In genomic region chr9:136110082-136111061, GRCh38 we compare ENCODE assay signal across 8 cellular contexts. TPM values are rescaled to one million over a fixed set of nuclear protein-coding genes. Genes with fewer than 3 reads are reported as not detected.
DNase-seq lines count a peak whose midpoint lies in the region; ATAC-seq, FAIRE-seq and TF ChIP-seq lines count a peak whose summit lies in the region.

No MANE protein-coding gene starts in this region.

- FAIRE-seq in GM12891 (lab: Jason Lieb, UNC) (peak; percentile 68), HepG2 (lab: Jason Lieb, UNC) (no peak)

- in situ Hi-C loops in HepG2 (cut with HindIII; ENCODE audit: extremely low pct_ligation_motif_present, low pct_unique_long_range_greater_than_20kb): no loop called here

- peaks cover 2 to 5% of the 10 kb centered on the region in 2 experiments; a peak in 4 of 5 replicates for H3K27me3 ChIP-seq in HepG2 (ENCODE audit: control insufficient read depth in 1 of 2, insufficient read depth in 2 of 2, low read length in 2 of 2)

- no peak overlapping the region for H3K9ac ChIP-seq in HepG2 (ENCODE audit: insufficient read depth, low read depth, low read length)

- intact Hi-C loops in OCI-LY7 (cut with micrococcal nuclease; ENCODE audit: unreplicated experiment) (no loop called here), HepG2 (cut with micrococcal nuclease; ENCODE audit: unreplicated experiment) (no loop called here)

- BruUV-seq in OCI-LY7 (replicated peaks; lab: Mats Ljungman, UMichigan) (no TSS peak), HepG2 (replicated peaks; lab: Mats Ljungman, UMichigan) (no TSS peak)

- H3K4me3 ChIP-seq in OCI-LY7 (ENCODE audit: low read depth, low read length, poor library complexity, severe bottlenecking): peak overlapping the region; percentile 56
- H3K4me3 ChIP-seq in HepG2 (replicated peaks in 1 of 3; ENCODE audit: insufficient read depth in 1 of 3, low read depth in 2 of 3, low read length in 3 of 3): no peak overlapping the region

- 71% methylated on average over 27 of the region's 42 CpGs for WGBS in HepG2 (ENCODE audit: low lambda C conversion rate)

- no peaks in the 10 kb centered on the region for H4K20me1 ChIP-seq in OCI-LY7 (ENCODE audit: insufficient read depth, low read length)
- H4K20me1 ChIP-seq in HepG2 (ENCODE audit: insufficient read depth, low read length): no peaks in the 10 kb centered on the region

- DNase-seq in GM12891 (ENCODE audit: insufficient read length, low spot score) (no peak), OCI-LY7 (ENCODE audit: low spot score) (no peak), HepG2 (ENCODE audit: low spot score) (no peak)

- CTCF ChIA-PET in OCI-LY7 (lab: Charles Lee; ENCODE audit: unreplicated experiment): no interaction called here
- CTCF ChIA-PET in HepG2 (lab: Yijun Ruan, JAX; ENCODE audit: low intra/inter-chr PET ratio, low total read pairs): no interaction called here

- H3K79me2 ChIP-seq in OCI-LY7 (ENCODE audit: insufficient read depth, low read depth, low read length) (no peaks in the 10 kb centered on the region), HepG2 (ENCODE audit: insufficient read depth, low read length) (no peaks in the 10 kb centered on the region)

- H3K36me3 ChIP-seq in OCI-LY7 (ENCODE audit: insufficient read depth, low read length) (peaks cover 10% of the 10 kb centered on the region), HepG2 (replicated peaks in 1 of 2; ENCODE audit: control insufficient read depth in 1 of 2, insufficient read depth in 2 of 2, low read length in 2 of 2) (no peaks in the 10 kb centered on the region)

- H2AFZ ChIP-seq in OCI-LY7 (ENCODE audit: low read length) (peak overlapping the region; percentile 25; the same call in 1 of the 2 replicates), HepG2 (ENCODE audit: low read length) (no peak overlapping the region)

- TF ChIP-seq POLR2A in GM12891 (IDR thresholded peaks at IDR 0.05; ENCODE audit: low read depth, low read length) (peak; percentile 10; the same call in 1 of the 2 replicates), HepG2 (IDR thresholded peaks at IDR 0.05; ENCODE audit: insufficient read depth in 1 of 2, low read depth in 2 of 2, low read length in 2 of 2) (no peak)

- ATAC-seq in HepG2 (peak; percentile 4; the same call in 2 of the 3 replicates), GM18858 (IDR thresholded peaks at IDR 0.05; ENCODE audit: unreplicated experiment) (no peak), GM21390 (IDR thresholded peaks at IDR 0.05; ENCODE audit: unreplicated experiment) (no peak), GM19023 (IDR thresholded peaks at IDR 0.05; ENCODE audit: unreplicated experiment) (no peak)

- peaks cover 8% of the 10 kb centered on the region for H3K36me3 Mint-ChIP-seq in brain

- H3K4me1 Mint-ChIP-seq in brain: peaks cover 66% of the 10 kb centered on the region

- TF ChIP-seq EP300 in HepG2 (IDR thresholded peaks at IDR 0.05; ENCODE audit: low read depth in 2 of 2, low read length in 2 of 2) (no peak), HepG2 (CRISPR knock-in tag; IDR thresholded peaks at IDR 0.05; ENCODE audit: borderline replicate concordance) (no peak)

- H3K4me1 ChIP-seq in OCI-LY7 (ENCODE audit: insufficient read depth, low read length, poor library complexity, severe bottlenecking) (peaks cover 35% of the 10 kb centered on the region), HepG2 (ENCODE audit: insufficient read depth, low read length) (peaks cover 14% of the 10 kb centered on the region)

- H3K9me3 ChIP-seq in OCI-LY7 (ENCODE audit: low read length) (no peaks in the 10 kb centered on the region), HepG2 (ENCODE audit: low read length) (no peaks in the 10 kb centered on the region)

- POLR2A ChIA-PET in OCI-LY7 (lab: Charles Lee) (interaction anchor here (0.6 kb wide), 1 partner anchor 11 kb away, joined by 4 read pairs; no protein-coding TSS in a partner anchor), HepG2 (lab: Yijun Ruan, JAX) (no interaction called here)

- no peaks in the 10 kb centered on the region for H3K9me2 ChIP-seq in OCI-LY7 (ENCODE audit: insufficient read depth, low read length)

- no peak for TF ChIP-seq RAD21 in HepG2 (CRISPR knock-in tag; IDR thresholded peaks at IDR 0.05)

- TF ChIP-seq CTCF in OCI-LY7 (conservative IDR thresholded peaks at IDR 0.05; ENCODE audit: low read length): no peak; the same call in 1 of the 2 replicates
- TF ChIP-seq CTCF in brain (conservative IDR thresholded peaks at IDR 0.05): peak; percentile 32 to 54
- TF ChIP-seq CTCF in HepG2 (CRISPR knock-in tag; IDR thresholded peaks at IDR 0.05): peak; percentile 18; the same call in 1 of the 2 replicates

- H3K27ac ChIP-seq in OCI-LY7 (ENCODE audit: low read depth, low read length, poor library complexity, severe bottlenecking) (no peak overlapping the region), HepG2 (ENCODE audit: extremely low read length, insufficient read depth, low read length) (no peak overlapping the region), temporal lobe (ENCODE audit: low read depth, low read length) (peak overlapping the region; percentile 83)

- peak overlapping the region in 4 of 5 experiments; percentile 85 to 96 (median 90) for H3K27ac Mint-ChIP-seq in brain

- no peaks in the 10 kb centered on the region for H3K9me3 Mint-ChIP-seq in brain

- no peaks in the 10 kb centered on the region for H3K27me3 Mint-ChIP-seq in brain

- peak overlapping the region; percentile 49 to 75 (median 69) for H3K4me3 Mint-ChIP-seq in brain

- H3K4me2 ChIP-seq in OCI-LY7 (ENCODE audit: low read length) (peak overlapping the region; percentile 81), HepG2 (ENCODE audit: low read depth, low read length) (no peak overlapping the region)

TF ChIP-seq in GM12891, 5 proteins besides CTCF, POLR2A, EP300 and RAD21:
- TF ChIP-seq POU2F2 (IDR thresholded peaks at IDR 0.05; ENCODE audit: low read depth, low read length) (peak; percentile 49; the same call in 1 of the 2 replicates), TAF1 (IDR thresholded peaks at IDR 0.05; ENCODE audit: low read depth, low read length) (no peak)

TF ChIP-seq in HepG2, 621 proteins besides CTCF, POLR2A, EP300 and RAD21 (continues in another document):
- TF ChIP-seq BCL6 (CRISPR knock-in tag; IDR thresholded peaks at IDR 0.05) (no peak), BRD4 (CRISPR knock-in tag; IDR thresholded peaks at IDR 0.05) (no peak)

RNA-seq across cellular contexts. Expression of gene TMEM250, which starts 8.3 kb away (rescaled TPM):
- 7.7 TPM for polyA plus RNA-seq in GM12891 (2012; ENCODE audit: low read depth, missing spikeins)
- total RNA-seq in OCI-LY7 (2014; rRNA removed; shearing (Covaris generic)): 38.4 and 51.0 TPM in 2 replicates
- 50.5 and 53.8 TPM in 2 replicates for total RNA-seq in OCI-LY7 (2022)
- polyA plus RNA-seq in brain (ENCODE audit: insufficient read depth, low read depth, low replicate concordance): 36.6 TPM
- total RNA-seq in HepG2 (2016; rRNA removed; fragmentation: Illumina TruSeq; extraction: Trizol): 12.0 and 13.9 TPM in 2 replicates
- total RNA-seq in HepG2 (2016; cell fraction: cytosol; rRNA removed; fragmentation: Illumina TruSeq; extraction: Trizol; ENCODE audit: low read depth): 7.7 and 7.9 TPM in 2 replicates
- total RNA-seq in HepG2 (2016; cell fraction: insoluble cytoplasmic fraction; rRNA removed; fragmentation: Illumina TruSeq; extraction: Trizol): 9.6 and 13.9 TPM in 2 replicates
- total RNA-seq in HepG2 (2016; cell fraction: membrane; rRNA removed; fragmentation: Illumina TruSeq; extraction: Trizol): 17.8 and 22.1 TPM in 2 replicates
- total RNA-seq in HepG2 (2016; cell fraction: nucleus; rRNA removed; fragmentation: Illumina TruSeq; extraction: Trizol): 10.1 and 11.0 TPM in 2 replicates
- polyA plus RNA-seq in HepG2 (2011; rRNA removed): 5.5 and 7.1 TPM in 2 replicates
- 7.1 and 10.4 TPM in 2 replicates for polyA plus RNA-seq in HepG2 (2011; cell fraction: cytosol; rRNA removed)
- 9.4 and 12.5 TPM in 2 replicates for polyA plus RNA-seq in HepG2 (2011; cell fraction: nucleus; rRNA removed)
- polyA plus RNA-seq in HepG2 (2012): 6.0 and 9.5 TPM in 2 replicates
- 6.4 and 8.1 TPM in 2 replicates for polyA plus RNA-seq in HepG2 (2016; cell fraction: cytosol; fragmentation: Illumina TruSeq; extraction: Trizol; ENCODE audit: low read depth)
- 14.5 and 15.8 TPM in 2 replicates for polyA plus RNA-seq in HepG2 (2016; cell fraction: insoluble cytoplasmic fraction; fragmentation: Illumina TruSeq; extraction: Trizol; ENCODE audit: low read depth)
- polyA plus RNA-seq in HepG2 (2016; cell fraction: membrane; fragmentation: Illumina TruSeq; extraction: Trizol; ENCODE audit: low read depth): 14.9 and 17.1 TPM in 2 replicates
- 14.9 and 17.4 TPM in 2 replicates for polyA plus RNA-seq in HepG2 (2016; cell fraction: nucleus; fragmentation: Illumina TruSeq; extraction: Trizol; ENCODE audit: insufficient read depth, low read depth)
- polyA minus RNA-seq in HepG2 (2011; rRNA and poly(A)+ RNA removed; ENCODE audit: low replicate concordance): 18.3 and 50.6 TPM in 2 replicates
- polyA minus RNA-seq in HepG2 (2011; cell fraction: cytosol; rRNA and poly(A)+ RNA removed): 7.9 and 8.8 TPM in 2 replicates
- 4.7 and 8.0 TPM in 2 replicates for polyA minus RNA-seq in HepG2 (2011; cell fraction: nucleus; rRNA and poly(A)+ RNA removed)
- 16.5 TPM for total RNA-seq in temporal lobe

RNA-seq across cellular contexts. Expression of gene NACC2, which starts 15.3 kb away (rescaled TPM):
- polyA plus RNA-seq in GM12891 (2012; ENCODE audit: low read depth, missing spikeins): 0.39 TPM
- total RNA-seq in OCI-LY7 (2014; rRNA removed; shearing (Covaris generic)): 0.21 and 0.38 TPM in 2 replicates
- 0.63 and 0.72 TPM in 2 replicates for total RNA-seq in OCI-LY7 (2022)
- polyA plus RNA-seq in brain (ENCODE audit: insufficient read depth, low read depth, low replicate concordance): 20.6 TPM
- total RNA-seq in HepG2 (2016; rRNA removed; fragmentation: Illumina TruSeq; extraction: Trizol): 10.5 and 12.3 TPM in 2 replicates
- 2.1 and 2.2 TPM in 2 replicates for total RNA-seq in HepG2 (2016; cell fraction: cytosol; rRNA removed; fragmentation: Illumina TruSeq; extraction: Trizol; ENCODE audit: low read depth)
- total RNA-seq in HepG2 (2016; cell fraction: insoluble cytoplasmic fraction; rRNA removed; fragmentation: Illumina TruSeq; extraction: Trizol): 9.0 and 12.3 TPM in 2 replicates
- total RNA-seq in HepG2 (2016; cell fraction: membrane; rRNA removed; fragmentation: Illumina TruSeq; extraction: Trizol): 5.3 TPM in 2 replicates
- total RNA-seq in HepG2 (2016; cell fraction: nucleus; rRNA removed; fragmentation: Illumina TruSeq; extraction: Trizol): 8.0 and 9.6 TPM in 2 replicates
- polyA plus RNA-seq in HepG2 (2011; rRNA removed): 5.9 and 6.3 TPM in 2 replicates
- 4.1 and 5.8 TPM in 2 replicates for polyA plus RNA-seq in HepG2 (2011; cell fraction: cytosol; rRNA removed)
- polyA plus RNA-seq in HepG2 (2011; cell fraction: nucleus; rRNA removed): 28.9 and 40.8 TPM in 2 replicates
- polyA plus RNA-seq in HepG2 (2012): 6.2 and 7.1 TPM in 2 replicates
- polyA plus RNA-seq in HepG2 (2016; cell fraction: cytosol; fragmentation: Illumina TruSeq; extraction: Trizol; ENCODE audit: low read depth): 0.80 TPM in 2 replicates
- polyA plus RNA-seq in HepG2 (2016; cell fraction: insoluble cytoplasmic fraction; fragmentation: Illumina TruSeq; extraction: Trizol; ENCODE audit: low read depth): 8.9 and 10.6 TPM in 2 replicates
- polyA plus RNA-seq in HepG2 (2016; cell fraction: membrane; fragmentation: Illumina TruSeq; extraction: Trizol; ENCODE audit: low read depth): 2.4 and 2.5 TPM in 2 replicates
- 15.3 and 15.7 TPM in 2 replicates for polyA plus RNA-seq in HepG2 (2016; cell fraction: nucleus; fragmentation: Illumina TruSeq; extraction: Trizol; ENCODE audit: insufficient read depth, low read depth)
- polyA minus RNA-seq in HepG2 (2011; rRNA and poly(A)+ RNA removed; ENCODE audit: low replicate concordance): 14.5 and 16.4 TPM in 2 replicates
- polyA minus RNA-seq in HepG2 (2011; cell fraction: cytosol; rRNA and poly(A)+ RNA removed): 9.2 and 9.6 TPM in 2 replicates
- polyA minus RNA-seq in HepG2 (2011; cell fraction: nucleus; rRNA and poly(A)+ RNA removed): 10.6 and 13.4 TPM in 2 replicates
- total RNA-seq in temporal lobe: 3.9 TPM
